26 cellular contexts compared by ENCODE assay signal in the genomic region with DNA sequence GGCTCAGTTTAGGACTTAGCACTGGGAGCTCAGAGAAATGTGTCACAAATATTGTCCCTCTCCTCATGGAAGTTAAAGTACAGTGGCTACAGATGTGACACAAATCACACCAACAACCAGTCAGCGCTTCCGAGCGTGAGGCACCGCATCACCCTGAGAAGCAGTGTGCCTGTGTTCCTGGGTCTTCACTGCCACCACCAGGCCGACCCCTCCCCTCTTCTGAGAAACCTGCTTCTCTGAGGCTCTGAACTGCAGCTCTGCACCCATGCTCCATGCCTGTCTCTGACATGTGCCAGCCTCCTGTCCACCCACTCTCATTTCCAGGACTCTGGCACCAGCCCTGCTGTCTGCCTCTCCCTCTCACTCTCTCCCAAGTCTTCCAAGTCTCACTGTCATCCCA.
"Had no signal": no experiment of that assay in that cellular context is flagged by ENCODE, and none has a peak within 500 bp of the region (broad histone marks: within the 10 kb centered on the region; RNA-seq: fewer than 3 reads in every experiment).

No MANE protein-coding gene starts in this region.

- H3K4me3 Mint-ChIP-seq: dendritic cell treated with granulocyte-macrophage colony-stimulating factor and Interleukin-4, amounts not matched to agents 40 ng/mL and 50 ng/mL, for 4 days; effector memory CD8-positive, alpha-beta T cell; endodermal cell; mesothelial cell of epicardium; naive B cell; naive thymus-derived CD8-positive, alpha-beta T cell had no signal

- FAIRE-seq: endometrium, islet of Langerhans, keratinocyte had no signal

- H3K27ac Mint-ChIP-seq: dendritic cell treated with granulocyte-macrophage colony-stimulating factor and Interleukin-4, amounts not matched to agents 40 ng/mL and 50 ng/mL, for 4 days; effector memory CD8-positive, alpha-beta T cell; endodermal cell; mesothelial cell of epicardium; naive thymus-derived CD8-positive, alpha-beta T cell had no signal

- H3K27me3 ChIP-seq: esophagus squamous epithelium, gastrocnemius medialis, heart right ventricle, left lung had no signal

- H3K36me3 ChIP-seq: esophagus squamous epithelium, gastrocnemius medialis, heart right ventricle, left lung, lower lobe of right lung had no signal

- DNase-seq: cortex of kidney; effector CD8-positive, alpha-beta T cell; effector memory CD8-positive, alpha-beta T cell; endodermal cell; erythroblast; esophagus squamous epithelium; foreskin fibroblast; gastrocnemius medialis; glutamatergic neuron; heart right ventricle; hippocampal formation; left cardiac atrium; left lung; left ventricle myocardium superior; lower lobe of right lung; mesenchymal stem cell; mucosa of descending colon; naive B cell; naive thymus-derived CD8-positive, alpha-beta T cell had no signal

- H3K4me1 Mint-ChIP-seq: endodermal cell, mesothelial cell of epicardium had no signal

- H3K4me1 ChIP-seq: esophagus squamous epithelium, gastrocnemius medialis, left lung, lower lobe of right lung had no signal

- H3K9me3 ChIP-seq: esophagus squamous epithelium, gastrocnemius medialis, heart right ventricle, left lung, lower lobe of right lung, mucosa of descending colon had no signal

- H3K27ac ChIP-seq: epithelial cell of prostate, esophagus squamous epithelium, gastrocnemius medialis, heart right ventricle, left lung, lower lobe of right lung had no signal

- ATAC-seq: effector memory CD8-positive, alpha-beta T cell; esophagus mucosa; gastrocnemius medialis; heart right ventricle; left cardiac atrium; left lung; left ventricle myocardium superior; lower lobe of right lung; mucosa of descending colon; naive thymus-derived CD8-positive, alpha-beta T cell had no signal

- H3K4me3 ChIP-seq: esophagus squamous epithelium, gastrocnemius medialis, heart right ventricle, left lung, lower lobe of right lung, mucosa of descending colon had no signal

- H3K36me3 Mint-ChIP-seq: mesothelial cell of epicardium, naive B cell had no signal

- H3K9me3 Mint-ChIP-seq: dendritic cell treated with granulocyte-macrophage colony-stimulating factor and Interleukin-4, amounts not matched to agents 40 ng/mL and 50 ng/mL, for 4 days; effector memory CD8-positive, alpha-beta T cell; endodermal cell; mesothelial cell of epicardium; naive B cell; naive thymus-derived CD8-positive, alpha-beta T cell had no signal
